1 cellular context compared by ENCODE assay signal in genomic region chr2:47078541-47079482, GRCh38.
TF ChIP-seq lines count a peak whose summit lies in the region.

No MANE protein-coding gene starts in this region.

TF ChIP-seq in K562, 482 proteins besides CTCF, POLR2A, EP300 and RAD21 (continued from another document and continues in another):
- TF ChIP-seq, protein P1, sequence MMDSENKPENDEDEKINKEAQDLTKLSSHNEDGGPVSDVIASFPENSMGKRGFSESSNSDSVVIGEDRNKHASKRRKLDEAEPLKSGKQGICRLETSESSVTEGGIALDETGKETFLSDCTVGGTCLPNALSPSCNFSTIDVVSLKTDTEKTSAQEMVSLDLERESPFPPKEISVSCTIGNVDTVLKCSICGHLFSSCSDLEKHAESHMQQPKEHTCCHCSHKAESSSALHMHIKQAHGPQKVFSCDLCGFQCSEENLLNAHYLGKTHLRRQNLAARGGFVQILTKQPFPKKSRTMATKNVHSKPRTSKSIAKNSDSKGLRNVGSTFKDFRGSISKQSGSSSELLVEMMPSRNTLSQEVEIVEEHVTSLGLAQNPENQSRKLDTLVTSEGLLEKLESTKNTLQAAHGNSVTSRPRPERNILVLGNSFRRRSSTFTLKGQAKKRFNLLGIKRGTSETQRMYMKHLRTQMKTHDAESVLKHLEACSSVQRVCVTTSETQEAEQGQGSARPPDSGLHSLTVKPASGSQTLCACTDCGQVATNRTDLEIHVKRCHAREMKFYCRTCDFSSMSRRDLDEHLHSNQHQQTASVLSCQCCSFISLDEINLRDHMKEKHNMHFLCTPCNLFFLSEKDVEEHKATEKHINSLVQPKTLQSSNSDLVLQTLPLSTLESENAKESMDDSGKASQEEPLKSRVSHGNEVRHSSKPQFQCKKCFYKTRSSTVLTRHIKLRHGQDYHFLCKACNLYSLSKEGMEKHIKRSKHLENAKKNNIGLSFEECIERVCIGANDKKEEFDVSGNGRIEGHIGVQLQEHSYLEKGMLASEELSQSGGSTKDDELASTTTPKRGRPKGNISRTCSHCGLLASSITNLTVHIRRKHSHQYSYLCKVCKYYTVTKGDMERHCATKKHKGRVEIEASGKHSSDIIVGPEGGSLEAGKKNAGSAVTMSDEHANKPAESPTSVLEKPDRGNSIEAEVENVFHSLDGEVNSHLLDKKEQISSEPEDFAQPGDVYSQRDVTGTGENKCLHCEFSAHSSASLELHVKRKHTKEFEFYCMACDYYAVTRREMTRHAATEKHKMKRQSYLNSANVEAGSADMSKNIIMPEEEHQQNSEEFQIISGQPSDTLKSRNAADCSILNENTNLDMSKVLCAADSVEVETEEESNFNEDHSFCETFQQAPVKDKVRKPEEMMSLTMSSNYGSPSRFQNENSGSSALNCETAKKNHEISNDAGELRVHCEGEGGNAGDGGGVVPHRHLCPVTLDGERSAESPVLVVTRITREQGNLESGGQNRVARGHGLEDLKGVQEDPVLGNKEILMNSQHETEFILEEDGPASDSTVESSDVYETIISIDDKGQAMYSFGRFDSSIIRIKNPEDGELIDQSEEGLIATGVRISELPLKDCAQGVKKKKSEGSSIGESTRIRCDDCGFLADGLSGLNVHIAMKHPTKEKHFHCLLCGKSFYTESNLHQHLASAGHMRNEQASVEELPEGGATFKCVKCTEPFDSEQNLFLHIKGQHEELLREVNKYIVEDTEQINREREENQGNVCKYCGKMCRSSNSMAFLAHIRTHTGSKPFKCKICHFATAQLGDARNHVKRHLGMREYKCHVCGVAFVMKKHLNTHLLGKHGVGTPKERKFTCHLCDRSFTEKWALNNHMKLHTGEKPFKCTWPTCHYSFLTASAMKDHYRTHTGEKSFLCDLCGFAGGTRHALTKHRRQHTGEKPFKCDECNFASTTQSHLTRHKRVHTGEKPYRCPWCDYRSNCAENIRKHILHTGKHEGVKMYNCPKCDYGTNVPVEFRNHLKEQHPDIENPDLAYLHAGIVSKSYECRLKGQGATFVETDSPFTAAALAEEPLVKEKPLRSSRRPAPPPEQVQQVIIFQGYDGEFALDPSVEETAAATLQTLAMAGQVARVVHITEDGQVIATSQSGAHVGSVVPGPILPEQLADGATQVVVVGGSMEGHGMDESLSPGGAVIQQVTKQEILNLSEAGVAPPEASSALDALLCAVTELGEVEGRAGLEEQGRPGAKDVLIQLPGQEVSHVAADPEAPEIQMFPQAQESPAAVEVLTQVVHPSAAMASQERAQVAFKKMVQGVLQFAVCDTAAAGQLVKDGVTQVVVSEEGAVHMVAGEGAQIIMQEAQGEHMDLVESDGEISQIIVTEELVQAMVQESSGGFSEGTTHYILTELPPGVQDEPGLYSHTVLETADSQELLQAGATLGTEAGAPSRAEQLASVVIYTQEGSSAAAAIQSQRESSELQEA (IDR thresholded peaks at IDR 0.05; ENCODE audit: low read depth): no peak
- TF ChIP-seq DEAF1 (CRISPR knock-in tag; IDR thresholded peaks at IDR 0.05) (no peak), FOXJ3 (CRISPR knock-in tag; IDR thresholded peaks at IDR 0.05) (no peak), EWSR1 (IDR thresholded peaks at IDR 0.05; ENCODE audit: borderline replicate concordance, low read depth, partially characterized antibody) (no peak), SIN3A (IDR thresholded peaks at IDR 0.05; ENCODE audit: borderline replicate concordance in 2 of 2, control insufficient read depth in 1 of 2, low read depth in 2 of 2, low read length in 2 of 2) (no peak), ETV1 (tag; conservative IDR thresholded peaks at IDR 0.05; ENCODE audit: low read depth) (no peak), TAF9B (IDR thresholded peaks at IDR 0.05; ENCODE audit: partially characterized antibody) (no peak), E2F5 (CRISPR knock-in tag; IDR thresholded peaks at IDR 0.05) (no peak), NFIC (IDR thresholded peaks at IDR 0.05) (peak; percentile 79), RBM25 (IDR thresholded peaks at IDR 0.05; ENCODE audit: low read depth, low read length, severe bottlenecking) (no peak), ZBTB33 (CRISPR knock-in tag; IDR thresholded peaks at IDR 0.05) (no peak), DPF2 (IDR thresholded peaks at IDR 0.05) (peak; percentile 89), HMGN3 (IDR thresholded peaks at IDR 0.05; ENCODE audit: borderline replicate concordance, extremely low read depth, insufficient read length, low read depth, low read length) (no peak), NFYB (IDR thresholded peaks at IDR 0.05; ENCODE audit: extremely low read depth, insufficient read length) (no peak), SREBF2 (CRISPR knock-in tag; IDR thresholded peaks at IDR 0.05) (no peak), RBM34 (IDR thresholded peaks at IDR 0.05; ENCODE audit: borderline replicate concordance, insufficient read depth, low read length) (no peak), ARHGAP35 (IDR thresholded peaks at IDR 0.05; ENCODE audit: partially characterized antibody) (no peak), FOSL1 (tag; conservative IDR thresholded peaks at IDR 0.05) (no peak), NFATC3 (IDR thresholded peaks at IDR 0.05) (no peak), PHTF2 (CRISPR knock-in tag; IDR thresholded peaks at IDR 0.05) (no peak), EHMT2 (IDR thresholded peaks at IDR 0.05) (no peak), ZFPM2 (CRISPR knock-in tag; IDR thresholded peaks at IDR 0.05) (no peak), CBFB (CRISPR knock-in tag; IDR thresholded peaks at IDR 0.05) (no peak), ZNF431 (CRISPR knock-in tag; IDR thresholded peaks at IDR 0.05) (0 out of 2 replicates have a peak, but pooled peaks have one; percentile 38), SPI1 (IDR thresholded peaks at IDR 0.05; ENCODE audit: borderline replicate concordance, low read depth, low read length) (0 out of 2 replicates have a peak, but pooled peaks have one; percentile 45), ZNF584 (CRISPR knock-in tag; IDR thresholded peaks at IDR 0.05; ENCODE audit: low read depth) (no peak), ESRRB (CRISPR knock-in tag; IDR thresholded peaks at IDR 0.05; ENCODE audit: borderline replicate concordance) (no peak), ZNF384 (IDR thresholded peaks at IDR 0.05; ENCODE audit: low read depth, low read length) (no peak)
- TF ChIP-seq, protein P2, sequence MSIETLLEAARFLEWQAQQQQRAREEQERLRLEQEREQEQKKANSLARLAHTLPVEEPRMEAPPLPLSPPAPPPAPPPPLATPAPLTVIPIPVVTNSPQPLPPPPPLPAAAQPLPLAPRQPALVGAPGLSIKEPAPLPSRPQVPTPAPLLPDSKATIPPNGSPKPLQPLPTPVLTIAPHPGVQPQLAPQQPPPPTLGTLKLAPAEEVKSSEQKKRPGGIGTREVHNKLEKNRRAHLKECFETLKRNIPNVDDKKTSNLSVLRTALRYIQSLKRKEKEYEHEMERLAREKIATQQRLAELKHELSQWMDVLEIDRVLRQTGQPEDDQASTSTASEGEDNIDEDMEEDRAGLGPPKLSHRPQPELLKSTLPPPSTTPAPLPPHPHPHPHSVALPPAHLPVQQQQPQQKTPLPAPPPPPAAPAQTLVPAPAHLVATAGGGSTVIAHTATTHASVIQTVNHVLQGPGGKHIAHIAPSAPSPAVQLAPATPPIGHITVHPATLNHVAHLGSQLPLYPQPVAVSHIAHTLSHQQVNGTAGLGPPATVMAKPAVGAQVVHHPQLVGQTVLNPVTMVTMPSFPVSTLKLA (conservative IDR thresholded peaks at IDR 0.05): 0 out of 4 replicates have a peak, but pooled peaks of 1 of the 2 experiments have one; percentile 33
- TF ChIP-seq, protein P3, sequence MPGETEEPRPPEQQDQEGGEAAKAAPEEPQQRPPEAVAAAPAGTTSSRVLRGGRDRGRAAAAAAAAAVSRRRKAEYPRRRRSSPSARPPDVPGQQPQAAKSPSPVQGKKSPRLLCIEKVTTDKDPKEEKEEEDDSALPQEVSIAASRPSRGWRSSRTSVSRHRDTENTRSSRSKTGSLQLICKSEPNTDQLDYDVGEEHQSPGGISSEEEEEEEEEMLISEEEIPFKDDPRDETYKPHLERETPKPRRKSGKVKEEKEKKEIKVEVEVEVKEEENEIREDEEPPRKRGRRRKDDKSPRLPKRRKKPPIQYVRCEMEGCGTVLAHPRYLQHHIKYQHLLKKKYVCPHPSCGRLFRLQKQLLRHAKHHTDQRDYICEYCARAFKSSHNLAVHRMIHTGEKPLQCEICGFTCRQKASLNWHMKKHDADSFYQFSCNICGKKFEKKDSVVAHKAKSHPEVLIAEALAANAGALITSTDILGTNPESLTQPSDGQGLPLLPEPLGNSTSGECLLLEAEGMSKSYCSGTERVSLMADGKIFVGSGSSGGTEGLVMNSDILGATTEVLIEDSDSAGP (CRISPR knock-in tag; IDR thresholded peaks at IDR 0.05): no peak
- TF ChIP-seq, protein P4, sequence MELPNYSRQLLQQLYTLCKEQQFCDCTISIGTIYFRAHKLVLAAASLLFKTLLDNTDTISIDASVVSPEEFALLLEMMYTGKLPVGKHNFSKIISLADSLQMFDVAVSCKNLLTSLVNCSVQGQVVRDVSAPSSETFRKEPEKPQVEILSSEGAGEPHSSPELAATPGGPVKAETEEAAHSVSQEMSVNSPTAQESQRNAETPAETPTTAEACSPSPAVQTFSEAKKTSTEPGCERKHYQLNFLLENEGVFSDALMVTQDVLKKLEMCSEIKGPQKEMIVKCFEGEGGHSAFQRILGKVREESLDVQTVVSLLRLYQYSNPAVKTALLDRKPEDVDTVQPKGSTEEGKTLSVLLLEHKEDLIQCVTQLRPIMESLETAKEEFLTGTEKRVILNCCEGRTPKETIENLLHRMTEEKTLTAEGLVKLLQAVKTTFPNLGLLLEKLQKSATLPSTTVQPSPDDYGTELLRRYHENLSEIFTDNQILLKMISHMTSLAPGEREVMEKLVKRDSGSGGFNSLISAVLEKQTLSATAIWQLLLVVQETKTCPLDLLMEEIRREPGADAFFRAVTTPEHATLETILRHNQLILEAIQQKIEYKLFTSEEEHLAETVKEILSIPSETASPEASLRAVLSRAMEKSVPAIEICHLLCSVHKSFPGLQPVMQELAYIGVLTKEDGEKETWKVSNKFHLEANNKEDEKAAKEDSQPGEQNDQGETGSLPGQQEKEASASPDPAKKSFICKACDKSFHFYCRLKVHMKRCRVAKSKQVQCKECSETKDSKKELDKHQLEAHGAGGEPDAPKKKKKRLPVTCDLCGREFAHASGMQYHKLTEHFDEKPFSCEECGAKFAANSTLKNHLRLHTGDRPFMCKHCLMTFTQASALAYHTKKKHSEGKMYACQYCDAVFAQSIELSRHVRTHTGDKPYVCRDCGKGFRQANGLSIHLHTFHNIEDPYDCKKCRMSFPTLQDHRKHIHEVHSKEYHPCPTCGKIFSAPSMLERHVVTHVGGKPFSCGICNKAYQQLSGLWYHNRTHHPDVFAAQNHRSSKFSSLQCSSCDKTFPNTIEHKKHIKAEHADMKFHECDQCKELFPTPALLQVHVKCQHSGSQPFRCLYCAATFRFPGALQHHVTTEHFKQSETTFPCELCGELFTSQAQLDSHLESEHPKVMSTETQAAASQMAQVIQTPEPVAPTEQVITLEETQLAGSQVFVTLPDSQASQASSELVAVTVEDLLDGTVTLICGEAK (IDR thresholded peaks at IDR 0.05): no peak
- TF ChIP-seq, protein P4 (CRISPR knock-in tag; IDR thresholded peaks at IDR 0.05): no peak
